13 cellular contexts compared by ENCODE assay signal in genomic region chr14:105340821-105341408, GRCh38. TPM values are rescaled to one million over a fixed set of nuclear protein-coding genes. Genes with fewer than 3 reads are reported as not detected.
DNase-seq lines count a peak whose midpoint lies in the region; ATAC-seq and TF ChIP-seq lines count a peak whose summit lies in the region.
"Had no signal": no experiment of that assay in that cellular context is flagged by ENCODE, and none has a peak within 500 bp of the region (broad histone marks: within the 10 kb centered on the region; RNA-seq: fewer than 3 reads in every experiment).

No MANE protein-coding gene starts in this region.

- intact Hi-C loops in Calu3 (cut with micrococcal nuclease; ENCODE audit: unreplicated experiment) = no loop called here
- intact Hi-C loops in activated CD4-positive, alpha-beta T cell treated with anti-CD3 and anti-CD28 coated beads for 36 hours (cut with DNase I, micrococcal nuclease) = no loop called here

- H3K4me1 ChIP-seq in BLaER1 = peaks cover 64% of the 10 kb centered on the region
- H3K4me1 ChIP-seq in neuronal stem cell (ENCODE audit: control insufficient read depth in 2 of 2, insufficient read depth in 1 of 2, low read depth in 1 of 2, low read length in 2 of 2) = peaks cover 10 to 14% of the 10 kb centered on the region in 2 donors

- no peak overlapping the region for H2BK12ac ChIP-seq in neuronal stem cell (ENCODE audit: low read length)

- peak overlapping the region; percentile 32 for H4K91ac ChIP-seq in neuronal stem cell (ENCODE audit: low read depth, low read length, poor library complexity)

- peaks cover 76% of the 10 kb centered on the region for H4K20me1 ChIP-seq in BLaER1

- CTCF ChIA-PET in Calu3 (lab: Charles Lee) = no interaction called here
- CTCF ChIA-PET in activated CD4-positive, alpha-beta T cell treated with anti-CD3 and anti-CD28 coated beads for 36 hours (lab: Charles Lee) = interaction anchor here (1.0 kb wide), 1 partner anchor 119 kb away, joined by 4 read pairs; no protein-coding TSS in a partner anchor

- ATAC-seq in GM21381 (IDR thresholded peaks at IDR 0.05; ENCODE audit: unreplicated experiment) (no peak), HG03135 (IDR thresholded peaks at IDR 0.05; ENCODE audit: unreplicated experiment) (no peak)
- ATAC-seq in activated CD4-positive, alpha-beta T cell treated with anti-CD3 and anti-CD28 coated beads for 36 hours = no peak

- H3K9me3 ChIP-seq in BLaER1 (peaks cover 21% of the 10 kb centered on the region), neuronal stem cell (replicated peaks in 1 of 2; ENCODE audit: control insufficient read depth in 2 of 2, insufficient read depth in 1 of 2, low read depth in 1 of 2, low read length in 2 of 2) (peaks cover 4 to 5% of the 10 kb centered on the region in 2 donors)

- no peak for TF ChIP-seq CTCF in VCaP (conservative IDR thresholded peaks at IDR 0.05)
- no peak for TF ChIP-seq CTCF in fibroblast of the aortic adventitia (IDR thresholded peaks at IDR 0.05; ENCODE audit: insufficient read depth, low read length)
- TF ChIP-seq CTCF in Calu3 (IDR thresholded peaks at IDR 0.05; ENCODE audit: unreplicated experiment) = no peak

- H2AFZ ChIP-seq in neuronal stem cell (ENCODE audit: low read length) = no peak overlapping the region

- H3K4me1 Mint-ChIP-seq in Calu3 (ENCODE audit: low read depth, unreplicated experiment) = no peaks in the 10 kb centered on the region
- peaks cover 4% of the 10 kb centered on the region for H3K4me1 Mint-ChIP-seq in activated CD4-positive, alpha-beta T cell treated with anti-CD3 and anti-CD28 coated beads for 36 hours
- H3K4me1 Mint-ChIP-seq: activated naive CD4-positive, alpha-beta T cell treated with anti-CD3 and anti-CD28 coated beads, Interleukin-2, amount 10 ng/mL, durations not matched to agents 7 days and 5 days had no signal

- H2AK5ac ChIP-seq in neuronal stem cell (ENCODE audit: low read depth, low read length) = no peak overlapping the region

- H3K27ac ChIP-seq in BLaER1 (peak overlapping the region; percentile 54), VCaP (peak overlapping the region; percentile 20; the same call in 1 of the 2 replicates), neuronal stem cell (replicated peaks; ENCODE audit: low read length) (no peak overlapping the region)

- H3K9me3 Mint-ChIP-seq in Calu3 (ENCODE audit: low read depth, unreplicated experiment) = no peaks in the 10 kb centered on the region
- H3K9me3 Mint-ChIP-seq in activated CD4-positive, alpha-beta T cell treated with anti-CD3 and anti-CD28 coated beads for 36 hours (ENCODE audit: low read depth) = peaks cover 4% of the 10 kb centered on the region

- BruUV-seq in Calu3 (replicated peaks; lab: Mats Ljungman, UMichigan) = no TSS peak

- H3K4me3 ChIP-seq in BLaER1 (no peak overlapping the region), fibroblast of the aortic adventitia (ENCODE audit: low read depth, low read length) (no peak overlapping the region), neuronal stem cell (ENCODE audit: low read length in 2 of 2) (no peak overlapping the region)
- H3K4me3 ChIP-seq: coronary artery had no signal

- no peaks in the 10 kb centered on the region for H3K27me3 Mint-ChIP-seq in Calu3 (ENCODE audit: unreplicated experiment)
- H3K27me3 Mint-ChIP-seq in activated CD4-positive, alpha-beta T cell treated with anti-CD3 and anti-CD28 coated beads for 36 hours = no peaks in the 10 kb centered on the region
- H3K27me3 Mint-ChIP-seq: activated naive CD4-positive, alpha-beta T cell treated with anti-CD3 and anti-CD28 coated beads, Interleukin-2, amount 10 ng/mL, durations not matched to agents 7 days and 5 days; B cell had no signal

- peak overlapping the region; percentile 86 for H3K14ac ChIP-seq in neuronal stem cell (ENCODE audit: low read length)

- H2BK120ac ChIP-seq in neuronal stem cell (ENCODE audit: low read depth, low read length) = no peak overlapping the region

- H3K4me2 ChIP-seq in BLaER1 = peak overlapping the region; percentile 85
- no peak overlapping the region for H3K4me2 ChIP-seq in neuronal stem cell (ENCODE audit: insufficient read depth, low read length, poor library complexity, severe bottlenecking)

- no peak overlapping the region for H4K8ac ChIP-seq in neuronal stem cell (ENCODE audit: low read depth, low read length)

- peaks cover 3% of the 10 kb centered on the region for H3K79me1 ChIP-seq in neuronal stem cell (ENCODE audit: low read depth, low read length)

- POLR2A ChIA-PET in activated CD4-positive, alpha-beta T cell treated with anti-CD3 and anti-CD28 coated beads for 36 hours (lab: Charles Lee) = no interaction called here

- WGBS in neuronal stem cell (ENCODE audit: extremely low coverage in 2 of 2, insufficient read length in 2 of 2, insufficient replicate concordance in 1 of 2), 2 donors = no CpG with 5 or more reads among the region's 15 CpGs

- H3K18ac ChIP-seq in neuronal stem cell (ENCODE audit: low read length) = peak overlapping the region; percentile 53

- H3K36me3 ChIP-seq in BLaER1 (peaks cover 12% of the 10 kb centered on the region), neuronal stem cell (replicated peaks in 1 of 2; ENCODE audit: control insufficient read depth in 2 of 2, insufficient read depth in 2 of 2, low read length in 2 of 2) (peaks cover 0 to 7% of the 10 kb centered on the region in 2 donors)

- H3K4me3 Mint-ChIP-seq in Calu3 (ENCODE audit: low read depth, unreplicated experiment) = no peak overlapping the region
- no peak overlapping the region for H3K4me3 Mint-ChIP-seq in activated CD4-positive, alpha-beta T cell treated with anti-CD3 and anti-CD28 coated beads for 36 hours
- H3K4me3 Mint-ChIP-seq: activated naive CD4-positive, alpha-beta T cell treated with anti-CD3 and anti-CD28 coated beads, Interleukin-2, amount 10 ng/mL, durations not matched to agents 7 days and 5 days; B cell; HFFc6 had no signal

- no peaks in the 10 kb centered on the region for H3K36me3 Mint-ChIP-seq in Calu3 (ENCODE audit: insufficient read depth, unreplicated experiment)
- H3K36me3 Mint-ChIP-seq in activated CD4-positive, alpha-beta T cell treated with anti-CD3 and anti-CD28 coated beads for 36 hours (ENCODE audit: low read depth) = peaks cover 2% of the 10 kb centered on the region
- H3K36me3 Mint-ChIP-seq: activated naive CD4-positive, alpha-beta T cell treated with anti-CD3 and anti-CD28 coated beads, Interleukin-2, amount 10 ng/mL, durations not matched to agents 7 days and 5 days had no signal

- H3K23ac ChIP-seq in neuronal stem cell (ENCODE audit: low read depth, low read length, poor library complexity) = peak overlapping the region; percentile 27

- peak; percentile 46 for DNase-seq in fibroblast of the aortic adventitia (ENCODE audit: low read depth)
- DNase-seq in neuronal stem cell (ENCODE audit: low spot score) = no peak
- DNase-seq in Calu3 = no peak
- no peak for DNase-seq in activated CD4-positive, alpha-beta T cell treated with anti-CD3 and anti-CD28 coated beads for 36 hours
- DNase-seq: activated naive CD4-positive, alpha-beta T cell treated with anti-CD3 and anti-CD28 coated beads, Interleukin-2, amount 10 ng/mL, durations not matched to agents 7 days and 5 days; HFFc6; NCI-H2029 treated with DMSO at 0.1 percent for 48 hours had no signal

- H3K27me3 ChIP-seq in BLaER1 = no peaks in the 10 kb centered on the region
- no peaks in the 10 kb centered on the region for H3K27me3 ChIP-seq in neuronal stem cell (ENCODE audit: control insufficient read depth in 3 of 3, insufficient read depth in 3 of 3, low read depth in 1 of 3, low read length in 3 of 3)

- H3K9ac ChIP-seq in BLaER1 (peak overlapping the region; percentile 36; the same call in 1 of the 2 replicates), neuronal stem cell (ENCODE audit: low read depth, low read length, poor library complexity) (peak overlapping the region; percentile 39)

- H3K4ac ChIP-seq in neuronal stem cell (ENCODE audit: low read length) = no peak overlapping the region

- no peak overlapping the region for H2BK5ac ChIP-seq in neuronal stem cell (ENCODE audit: low read length)

- no peak overlapping the region for H2BK15ac ChIP-seq in neuronal stem cell (ENCODE audit: low read length)

- H3K27ac Mint-ChIP-seq in Calu3 (ENCODE audit: unreplicated experiment) = no peak overlapping the region
- H3K27ac Mint-ChIP-seq in activated CD4-positive, alpha-beta T cell treated with anti-CD3 and anti-CD28 coated beads for 36 hours = no peak overlapping the region
- H3K27ac Mint-ChIP-seq: activated naive CD4-positive, alpha-beta T cell treated with anti-CD3 and anti-CD28 coated beads, Interleukin-2, amount 10 ng/mL, durations not matched to agents 7 days and 5 days; B cell; HFFc6 had no signal

RNA-seq across cellular contexts. Expression of gene PACS2, which starts 26.4 kb away (rescaled TPM):
- total RNA-seq in fibroblast of the aortic adventitia (ENCODE audit: low replicate concordance) (41.5 and 48.6 TPM in 2 replicates), Calu3 (2022) (71.8 and 77.3 TPM in 2 replicates)
- polyA plus RNA-seq in neuronal stem cell (2013, experiment 1 of 2) = 33.5 TPM
- 32.3 TPM for polyA plus RNA-seq in neuronal stem cell (2013, experiment 2 of 2)
- total RNA-seq in activated CD4-positive, alpha-beta T cell treated with anti-CD3 and anti-CD28 coated beads for 36 hours = 10 to 100 TPM; 30.6 to 32.9 TPM

RNA-seq across cellular contexts. Expression of gene BRF1, which starts 40.1 kb away (rescaled TPM):
- 28.8 and 49.4 TPM in 2 replicates for total RNA-seq in fibroblast of the aortic adventitia (ENCODE audit: low replicate concordance)
- polyA plus RNA-seq in neuronal stem cell (2013, experiment 1 of 2) = 14.0 TPM
- 14.3 TPM for polyA plus RNA-seq in neuronal stem cell (2013, experiment 2 of 2)
- total RNA-seq in Calu3 (2022) = 38.4 and 43.7 TPM in 2 replicates
- 10 to 100 TPM; 20.0 to 28.1 TPM for total RNA-seq in activated CD4-positive, alpha-beta T cell treated with anti-CD3 and anti-CD28 coated beads for 36 hours

RNA-seq across cellular contexts. Expression of gene TEX22, which starts 57.4 kb away (rescaled TPM):
- total RNA-seq in fibroblast of the aortic adventitia (ENCODE audit: low replicate concordance) = 0.27 and 1.5 TPM in 2 replicates
- 0.21 TPM for polyA plus RNA-seq in neuronal stem cell (2013, experiment 1 of 2)
- polyA plus RNA-seq in neuronal stem cell (2013, experiment 2 of 2) = 0.21 TPM
- 1.6 and 2.8 TPM in 2 replicates for total RNA-seq in Calu3 (2022)
- total RNA-seq in activated CD4-positive, alpha-beta T cell treated with anti-CD3 and anti-CD28 coated beads for 36 hours = 1 to 10 TPM; 1.4 to 2.4 TPM
